ENCODE assay signal across 34 cellular contexts in genomic region chr19:30906871-30907270, GRCh38.
"Had no signal": no experiment of that assay in that cellular context is flagged by ENCODE, and none has a peak within 500 bp of the region (broad histone marks: within the 10 kb centered on the region; RNA-seq: fewer than 3 reads in every experiment).

No MANE protein-coding gene starts in this region.

- ATAC-seq: activated CD8-positive, alpha-beta T cell treated with anti-CD3 and anti-CD28 coated beads for 36 hours; activated naive CD4-positive, alpha-beta T cell treated with anti-CD3 and anti-CD28 coated beads, Interleukin-2, amount 50 U/mL, for 72 hours; activated T-cell treated with anti-CD3 and anti-CD28 coated beads, Interleukin-2, amount 50 U/mL, for 4 hours; activated T-cell treated with anti-CD3 and anti-CD28 coated beads, Interleukin-2, amount 50 U/mL, for 72 hours; activated T-helper 17 cell treated with anti-CD3 and anti-CD28 coated beads, Interleukin-2, amount 50 U/mL, for 72 hours had no signal

- H3K4me3 ChIP-seq: adrenal gland, ascending aorta, cardiac muscle cell had no signal

- H3K27me3 Mint-ChIP-seq: activated B cell treated with CpG ODN at 0.5 μM for 24 hours; activated CD4-positive, alpha-beta T cell treated with anti-CD3 and anti-CD28 coated beads, Interleukin-2, amount 10 ng/mL, durations not matched to agents 24 days and 14 days; activated naive CD8-positive, alpha-beta T cell treated with anti-CD3 and anti-CD28 coated beads for 36 hours had no signal

- H3K4me3 Mint-ChIP-seq: activated B cell treated with CpG ODN at 0.5 μM for 24 hours; activated CD4-positive, alpha-beta memory T cell treated with anti-CD3 and anti-CD28 coated beads for 36 hours; activated CD4-positive, alpha-beta T cell treated with anti-CD3 and anti-CD28 coated beads, Interleukin-2, amount 10 ng/mL, durations not matched to agents 24 days and 14 days; activated CD8-positive, alpha-beta T cell treated with anti-CD3 and anti-CD28 coated beads for 36 hours; activated naive CD4-positive, alpha-beta T cell treated with anti-CD3 and anti-CD28 coated beads for 36 hours; activated naive CD8-positive, alpha-beta T cell treated with anti-CD3 and anti-CD28 coated beads for 36 hours; activated T-cell treated with anti-CD3 and anti-CD28 coated beads, Interleukin-2, amount 50 U/mL, for 4 hours; activated T-cell treated with anti-CD3 and anti-CD28 coated beads, Interleukin-2, amount 50 U/mL, for 72 hours; activated T-helper 1 cell treated with anti-CD3 and anti-CD28 coated beads, Interleukin-12 subunit alpha, Interleukin-12 subunit beta, Interleukin-2, Interleukin-4 antibody, amounts not matched to agents 30 ng/mL and 10 ng/mL and 1 ng/mL, durations not matched to agents 14 hours and 24 hours and 36 hours; activated T-helper 17 cell treated with anti-CD3 and anti-CD28 coated beads, Interleukin-2, amount 50 U/mL, for 72 hours; brain; central memory CD8-positive, alpha-beta T cell; T-helper 1 cell treated with Interleukin-12 subunit alpha and Interleukin-12 subunit beta and Interleukin-4 antibody, amounts not matched to agents 30 μg/mL and 1 μg/mL, for 36 hours; T-helper 2 cell treated with Interferon-gamma antibody and Interleukin-4, amounts not matched to agents 5 μg/mL and 100 μg/mL, for 36 hours had no signal

- H3K27me3 ChIP-seq: adrenal gland, ascending aorta had no signal

- H3K9me3 Mint-ChIP-seq: activated CD4-positive, alpha-beta memory T cell treated with anti-CD3 and anti-CD28 coated beads for 36 hours; activated CD4-positive, alpha-beta T cell treated with anti-CD3 and anti-CD28 coated beads, Interleukin-2, amount 10 ng/mL, durations not matched to agents 24 days and 14 days; activated CD8-positive, alpha-beta T cell treated with anti-CD3 and anti-CD28 coated beads for 36 hours; activated naive CD4-positive, alpha-beta T cell treated with anti-CD3 and anti-CD28 coated beads for 36 hours; activated naive CD4-positive, alpha-beta T cell treated with anti-CD3 and anti-CD28 coated beads, Interleukin-2, amount 50 U/mL, for 72 hours; activated naive CD8-positive, alpha-beta T cell treated with anti-CD3 and anti-CD28 coated beads for 36 hours; activated T-cell treated with anti-CD3 and anti-CD28 coated beads, Interleukin-2, amount 50 U/mL, for 4 hours; activated T-cell treated with anti-CD3 and anti-CD28 coated beads, Interleukin-2, amount 50 U/mL, for 72 hours; activated T-helper 1 cell treated with anti-CD3 and anti-CD28 coated beads, Interleukin-12 subunit alpha, Interleukin-12 subunit beta, Interleukin-2, Interleukin-4 antibody, amounts not matched to agents 30 ng/mL and 10 ng/mL and 1 ng/mL, durations not matched to agents 14 hours and 24 hours and 36 hours; activated T-helper 17 cell treated with anti-CD3 and anti-CD28 coated beads, Interleukin-2, amount 50 U/mL, for 72 hours; central memory CD8-positive, alpha-beta T cell; T-helper 1 cell treated with Interleukin-12 subunit alpha and Interleukin-12 subunit beta and Interleukin-4 antibody, amounts not matched to agents 30 μg/mL and 1 μg/mL, for 36 hours; T-helper 2 cell treated with Interferon-gamma antibody and Interleukin-4, amounts not matched to agents 5 μg/mL and 100 μg/mL, for 36 hours had no signal

- H3K27ac ChIP-seq: adrenal gland, ascending aorta, cardiac muscle cell, VCaP had no signal

- H3K36me3 ChIP-seq: adrenal gland, ascending aorta, cardiac muscle cell had no signal

- H3K4me1 ChIP-seq: adrenal gland, ascending aorta had no signal

- H3K36me3 Mint-ChIP-seq: activated CD4-positive, alpha-beta memory T cell treated with anti-CD3 and anti-CD28 coated beads for 36 hours; activated naive CD4-positive, alpha-beta T cell treated with anti-CD3 and anti-CD28 coated beads, Interleukin-2, amount 50 U/mL, for 72 hours; activated naive CD8-positive, alpha-beta T cell treated with anti-CD3 and anti-CD28 coated beads for 36 hours; brain had no signal

- H3K27ac Mint-ChIP-seq: activated B cell treated with CpG ODN at 0.5 μM for 24 hours; activated CD4-positive, alpha-beta memory T cell treated with anti-CD3 and anti-CD28 coated beads for 36 hours; activated CD4-positive, alpha-beta T cell treated with anti-CD3 and anti-CD28 coated beads, Interleukin-2, amount 10 ng/mL, durations not matched to agents 24 days and 14 days; activated CD8-positive, alpha-beta T cell treated with anti-CD3 and anti-CD28 coated beads for 36 hours; activated naive CD4-positive, alpha-beta T cell treated with anti-CD3 and anti-CD28 coated beads for 36 hours; activated naive CD4-positive, alpha-beta T cell treated with anti-CD3 and anti-CD28 coated beads, Interleukin-2, amount 50 U/mL, for 72 hours; activated naive CD8-positive, alpha-beta T cell treated with anti-CD3 and anti-CD28 coated beads for 36 hours; activated T-cell treated with anti-CD3 and anti-CD28 coated beads, Interleukin-2, amount 50 U/mL, for 72 hours; activated T-helper 1 cell treated with anti-CD3 and anti-CD28 coated beads, Interleukin-12 subunit alpha, Interleukin-12 subunit beta, Interleukin-2, Interleukin-4 antibody, amounts not matched to agents 30 ng/mL and 10 ng/mL and 1 ng/mL, durations not matched to agents 14 hours and 24 hours and 36 hours; activated T-helper 17 cell treated with anti-CD3 and anti-CD28 coated beads, Interleukin-2, amount 50 U/mL, for 72 hours; T-helper 1 cell treated with Interleukin-12 subunit alpha and Interleukin-12 subunit beta and Interleukin-4 antibody, amounts not matched to agents 30 μg/mL and 1 μg/mL, for 36 hours; T-helper 2 cell treated with Interferon-gamma antibody and Interleukin-4, amounts not matched to agents 5 μg/mL and 100 μg/mL, for 36 hours had no signal

- H3K4me1 Mint-ChIP-seq: activated B cell treated with CpG ODN at 0.5 μM for 24 hours; activated CD4-positive, alpha-beta T cell treated with anti-CD3 and anti-CD28 coated beads, Interleukin-2, amount 10 ng/mL, durations not matched to agents 24 days and 14 days; activated naive CD8-positive, alpha-beta T cell treated with anti-CD3 and anti-CD28 coated beads for 36 hours; activated T-helper 17 cell treated with anti-CD3 and anti-CD28 coated beads, Interleukin-2, amount 50 U/mL, for 72 hours; central memory CD8-positive, alpha-beta T cell had no signal

- DNase-seq: activated B cell treated with CpG ODN at 0.5 μM for 24 hours; activated CD4-positive, alpha-beta memory T cell treated with anti-CD3 and anti-CD28 coated beads for 36 hours; activated CD4-positive, alpha-beta T cell treated with anti-CD3 and anti-CD28 coated beads for 4 hours; activated CD4-positive, alpha-beta T cell treated with anti-CD3 and anti-CD28 coated beads, Interleukin-2, amount 10 ng/mL, durations not matched to agents 24 days and 14 days; activated CD4-positive, alpha-beta T cell treated with anti-CD3 and anti-CD28 coated beads, Interleukin-2, amount 50 U/mL, for 1 hour; activated CD4-positive, alpha-beta T cell treated with anti-CD3 and anti-CD28 coated beads, Interleukin-2, amount 50 U/mL, for 4 hours; activated CD4-positive, CD25-positive, alpha-beta regulatory T cell treated with anti-CD3 and anti-CD28 coated beads, Interleukin-2, amount 50 U/mL, for 72 hours; activated CD8-positive, alpha-beta memory T cell treated with anti-CD3 and anti-CD28 coated beads, Interleukin-2, amount 50 U/mL, for 4 hours; activated CD8-positive, alpha-beta T cell treated with anti-CD3 and anti-CD28 coated beads for 36 hours; activated effector memory CD4-positive, alpha-beta T cell treated with anti-CD3 and anti-CD28 coated beads, Interleukin-2, amount 50 U/mL, for 16 hours; activated gamma-delta T cell treated with Interleukin-2 at 50 U/mL for 16 hours; activated naive CD4-positive, alpha-beta T cell; activated naive CD4-positive, alpha-beta T cell treated with anti-CD3 and anti-CD28 coated beads for 36 hours; activated naive CD4-positive, alpha-beta T cell treated with anti-CD3 and anti-CD28 coated beads, Interleukin-2, amount 50 U/mL, for 16 hours; activated naive CD8-positive, alpha-beta T cell treated with anti-CD3 and anti-CD28 coated beads for 36 hours; activated T-cell treated with anti-CD3 and anti-CD28 coated beads for 4 hours; activated T-cell treated with anti-CD3 and anti-CD28 coated beads, Interleukin-2, amount 50 U/mL, for 1 hour; activated T-cell treated with anti-CD3 and anti-CD28 coated beads, Interleukin-2, amount 50 U/mL, for 4 hours; activated T-cell treated with anti-CD3 and anti-CD28 coated beads, Interleukin-2, amount 50 U/mL, for 72 hours; adrenal gland; amniotic stem cell; T-helper 1 cell; T-helper 2 cell; T-helper 9 cell had no signal
